ENCODE assay signal across 2 cellular contexts in the genomic region with DNA sequence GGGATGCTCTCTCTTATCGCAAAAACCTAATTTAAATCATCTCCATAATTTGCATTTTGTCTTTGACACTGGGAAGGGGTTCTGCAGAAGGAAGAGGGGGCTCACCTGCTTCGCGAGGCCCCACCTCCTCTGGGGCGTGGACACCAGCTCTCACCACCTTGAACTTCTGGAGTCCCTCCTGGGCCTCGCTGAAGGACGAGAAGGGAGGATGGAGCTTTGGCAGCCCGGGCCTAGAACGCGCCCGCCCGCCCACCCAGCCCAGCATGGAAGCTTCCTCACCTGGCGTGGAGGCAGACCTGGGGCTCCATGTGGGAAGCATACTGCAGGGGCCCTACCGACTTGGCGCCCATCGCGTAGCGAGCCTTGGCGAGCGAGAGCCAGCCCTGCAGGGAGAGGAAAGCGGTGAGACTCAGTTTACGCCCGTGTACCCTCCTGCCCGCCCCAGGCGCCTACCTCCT.
TF ChIP-seq lines count a peak whose summit lies in the region.

No MANE protein-coding gene starts in this region.

TF ChIP-seq in K562, 482 proteins besides CTCF, POLR2A, EP300 and RAD21:
- TF ChIP-seq FOXK1 (CRISPR knock-in tag; IDR thresholded peaks at IDR 0.05; ENCODE audit: borderline replicate concordance) (no peak), TRIM28 (IDR thresholded peaks at IDR 0.05) (no peak), SIN3B (IDR thresholded peaks at IDR 0.05; ENCODE audit: low read depth) (0 out of 2 replicates have a peak, but pooled peaks have one; percentile 10), PHF20 (IDR thresholded peaks at IDR 0.05; ENCODE audit: partially characterized antibody) (peak; percentile 6), ZFX (CRISPR knock-in tag; IDR thresholded peaks at IDR 0.05) (peak; percentile 8; the same call in 1 of the 2 replicates), KDM4B (IDR thresholded peaks at IDR 0.05; ENCODE audit: borderline replicate concordance in 2 of 2, low read depth in 1 of 2) (0 out of 4 replicates have a peak, but pooled peaks of 1 of the 2 experiments have one; percentile 6), ZNF212 (CRISPR knock-in tag; IDR thresholded peaks at IDR 0.05) (no peak)

TF ChIP-seq in liver, 16 proteins besides CTCF, POLR2A, EP300 and RAD21:
- TF ChIP-seq, protein P1, sequence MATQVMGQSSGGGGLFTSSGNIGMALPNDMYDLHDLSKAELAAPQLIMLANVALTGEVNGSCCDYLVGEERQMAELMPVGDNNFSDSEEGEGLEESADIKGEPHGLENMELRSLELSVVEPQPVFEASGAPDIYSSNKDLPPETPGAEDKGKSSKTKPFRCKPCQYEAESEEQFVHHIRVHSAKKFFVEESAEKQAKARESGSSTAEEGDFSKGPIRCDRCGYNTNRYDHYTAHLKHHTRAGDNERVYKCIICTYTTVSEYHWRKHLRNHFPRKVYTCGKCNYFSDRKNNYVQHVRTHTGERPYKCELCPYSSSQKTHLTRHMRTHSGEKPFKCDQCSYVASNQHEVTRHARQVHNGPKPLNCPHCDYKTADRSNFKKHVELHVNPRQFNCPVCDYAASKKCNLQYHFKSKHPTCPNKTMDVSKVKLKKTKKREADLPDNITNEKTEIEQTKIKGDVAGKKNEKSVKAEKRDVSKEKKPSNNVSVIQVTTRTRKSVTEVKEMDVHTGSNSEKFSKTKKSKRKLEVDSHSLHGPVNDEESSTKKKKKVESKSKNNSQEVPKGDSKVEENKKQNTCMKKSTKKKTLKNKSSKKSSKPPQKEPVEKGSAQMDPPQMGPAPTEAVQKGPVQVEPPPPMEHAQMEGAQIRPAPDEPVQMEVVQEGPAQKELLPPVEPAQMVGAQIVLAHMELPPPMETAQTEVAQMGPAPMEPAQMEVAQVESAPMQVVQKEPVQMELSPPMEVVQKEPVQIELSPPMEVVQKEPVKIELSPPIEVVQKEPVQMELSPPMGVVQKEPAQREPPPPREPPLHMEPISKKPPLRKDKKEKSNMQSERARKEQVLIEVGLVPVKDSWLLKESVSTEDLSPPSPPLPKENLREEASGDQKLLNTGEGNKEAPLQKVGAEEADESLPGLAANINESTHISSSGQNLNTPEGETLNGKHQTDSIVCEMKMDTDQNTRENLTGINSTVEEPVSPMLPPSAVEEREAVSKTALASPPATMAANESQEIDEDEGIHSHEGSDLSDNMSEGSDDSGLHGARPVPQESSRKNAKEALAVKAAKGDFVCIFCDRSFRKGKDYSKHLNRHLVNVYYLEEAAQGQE (IDR thresholded peaks at IDR 0.05), result no peak
- TF ChIP-seq TAF1 (conservative IDR thresholded peaks at IDR 0.05) (no peak), RXRA (IDR thresholded peaks at IDR 0.05) (no peak), YY1 (IDR thresholded peaks at IDR 0.05) (no peak)
- TF ChIP-seq, protein P2, sequence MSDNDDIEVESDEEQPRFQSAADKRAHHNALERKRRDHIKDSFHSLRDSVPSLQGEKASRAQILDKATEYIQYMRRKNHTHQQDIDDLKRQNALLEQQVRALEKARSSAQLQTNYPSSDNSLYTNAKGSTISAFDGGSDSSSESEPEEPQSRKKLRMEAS (IDR thresholded peaks at IDR 0.05), result no peak
